In the genomic region with DNA sequence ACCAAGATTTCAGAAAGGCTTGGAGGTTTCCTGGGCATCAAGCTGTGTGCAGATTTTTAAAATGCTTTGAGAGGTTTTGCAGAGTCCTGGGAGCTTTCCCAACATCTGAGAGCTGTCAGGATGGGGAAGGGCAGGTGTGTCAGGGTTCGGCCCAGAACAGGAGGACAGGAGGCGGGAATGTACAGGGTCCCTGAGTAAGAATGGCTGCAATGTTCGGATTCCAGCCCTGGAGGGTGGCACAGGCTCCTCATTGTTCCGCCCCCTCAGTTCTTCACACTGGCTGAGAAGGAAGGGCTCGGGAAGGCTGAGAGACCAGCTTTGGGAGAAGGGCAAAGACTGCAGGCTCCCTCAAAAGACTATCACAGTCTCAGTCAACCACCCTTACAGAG, we compare ENCODE assay signal across 19 cellular contexts. TPM values are rescaled to one million over a fixed set of nuclear protein-coding genes. Genes with fewer than 3 reads are reported as not detected.
"Had no signal": no experiment of that assay in that cellular context is flagged by ENCODE, and none has a peak within 500 bp of the region (broad histone marks: within the 10 kb centered on the region; RNA-seq: fewer than 3 reads in every experiment).

No MANE protein-coding gene starts in this region.

- DNase-seq: activated B cell treated with CpG ODN at 0.5 μM for 24 hours; activated CD4-positive, alpha-beta T cell treated with anti-CD3 and anti-CD28 coated beads, Interleukin-2, amount 10 ng/mL, durations not matched to agents 24 days and 14 days; activated CD8-positive, alpha-beta memory T cell treated with anti-CD3 and anti-CD28 coated beads, Interleukin-2, amount 50 U/mL, for 4 hours; activated CD8-positive, alpha-beta T cell treated with anti-CD3 and anti-CD28 coated beads, Interleukin-2, amount 10 ng/mL, durations not matched to agents 7 days and 5 days; activated gamma-delta T cell treated with Interleukin-2 at 50 U/mL for 16 hours; amniotic stem cell; body of pancreas; mesenchymal stem cell; natural killer cell; pancreas; sigmoid colon; SJCRH30; spleen; SW 1271; tibial artery had no signal

- H3K27me3 ChIP-seq: body of pancreas, pancreas, SJCRH30, spleen had no signal

- H3K36me3 ChIP-seq: pancreas, sigmoid colon, SJCRH30, spleen, tibial artery had no signal

- H3K4me3 ChIP-seq: body of pancreas, pancreas, sigmoid colon, SJCRH30, spleen, tibial artery had no signal

- H3K9me3 Mint-ChIP-seq: activated B cell treated with CpG ODN at 0.5 μM for 24 hours; activated CD4-positive, alpha-beta T cell treated with anti-CD3 and anti-CD28 coated beads, Interleukin-2, amount 10 ng/mL, durations not matched to agents 24 days and 14 days; dendritic cell treated with granulocyte-macrophage colony-stimulating factor and Interleukin-4, amounts not matched to agents 40 ng/mL and 50 ng/mL, for 4 days; natural killer cell; stimulated activated naive CD8-positive, alpha-beta T cell treated with anti-CD3 and anti-CD28 coated beads, Interleukin-15, Interleukin-2, amounts not matched to agents 100 ng/mL and 50 ng/mL, for 24 hours had no signal

- H3K36me3 Mint-ChIP-seq: activated naive CD8-positive, alpha-beta T cell; natural killer cell had no signal

- H3K9me3 ChIP-seq: body of pancreas, pancreas, sigmoid colon, SJCRH30, spleen, tibial artery had no signal

- H3K27ac ChIP-seq: body of pancreas, pancreas, sigmoid colon, SJCRH30, spleen, tibial artery had no signal

- H3K4me3 Mint-ChIP-seq: activated B cell treated with CpG ODN at 0.5 μM for 24 hours; activated CD4-positive, alpha-beta T cell treated with anti-CD3 and anti-CD28 coated beads, Interleukin-2, amount 10 ng/mL, durations not matched to agents 24 days and 14 days; activated CD8-positive, alpha-beta T cell treated with anti-CD3 and anti-CD28 coated beads, Interleukin-2, amount 10 ng/mL, durations not matched to agents 7 days and 5 days; activated naive CD8-positive, alpha-beta T cell; dendritic cell treated with granulocyte-macrophage colony-stimulating factor and Interleukin-4, amounts not matched to agents 40 ng/mL and 50 ng/mL, for 4 days; natural killer cell; stimulated activated naive CD8-positive, alpha-beta T cell treated with anti-CD3 and anti-CD28 coated beads, Interleukin-15, Interleukin-2, amounts not matched to agents 100 ng/mL and 50 ng/mL, for 24 hours had no signal

- ATAC-seq: activated CD8-positive, alpha-beta T cell treated with anti-CD3 and anti-CD28 coated beads, Interleukin-2, amount 10 ng/mL, durations not matched to agents 7 days and 5 days; body of pancreas; left lobe of liver; natural killer cell; pancreas had no signal

- H3K4me1 ChIP-seq: body of pancreas, pancreas, tibial artery had no signal

- H3K27ac Mint-ChIP-seq: activated B cell treated with CpG ODN at 0.5 μM for 24 hours; activated CD4-positive, alpha-beta T cell treated with anti-CD3 and anti-CD28 coated beads, Interleukin-2, amount 10 ng/mL, durations not matched to agents 24 days and 14 days; activated CD8-positive, alpha-beta T cell treated with anti-CD3 and anti-CD28 coated beads, Interleukin-2, amount 10 ng/mL, durations not matched to agents 7 days and 5 days; activated naive CD8-positive, alpha-beta T cell; dendritic cell treated with granulocyte-macrophage colony-stimulating factor and Interleukin-4, amounts not matched to agents 40 ng/mL and 50 ng/mL, for 4 days; natural killer cell; stimulated activated naive CD8-positive, alpha-beta T cell treated with anti-CD3 and anti-CD28 coated beads, Interleukin-15, Interleukin-2, amounts not matched to agents 100 ng/mL and 50 ng/mL, for 24 hours had no signal

- H3K27me3 Mint-ChIP-seq: activated B cell treated with CpG ODN at 0.5 μM for 24 hours; activated CD4-positive, alpha-beta T cell treated with anti-CD3 and anti-CD28 coated beads, Interleukin-2, amount 10 ng/mL, durations not matched to agents 24 days and 14 days; activated naive CD8-positive, alpha-beta T cell; stimulated activated naive CD8-positive, alpha-beta T cell treated with anti-CD3 and anti-CD28 coated beads, Interleukin-15, Interleukin-2, amounts not matched to agents 100 ng/mL and 50 ng/mL, for 24 hours had no signal

RNA-seq across cellular contexts. Expression of a gene that starts 5.1 kb away (rescaled TPM):
- total RNA-seq: left lobe of liver had no signal

RNA-seq across cellular contexts. Expression of a gene that starts 17.1 kb away (rescaled TPM):
- total RNA-seq: body of pancreas, left lobe of liver had no signal

RNA-seq across cellular contexts. Expression of a gene that starts 34.5 kb away (rescaled TPM):
- total RNA-seq: SJCRH30 had no signal

RNA-seq across cellular contexts. Expression of a gene that starts 37.5 kb away (rescaled TPM):
- total RNA-seq: body of pancreas, sigmoid colon had no signal
